Comparison of ENCODE assay signal across 12 cellular contexts in the genomic region with DNA sequence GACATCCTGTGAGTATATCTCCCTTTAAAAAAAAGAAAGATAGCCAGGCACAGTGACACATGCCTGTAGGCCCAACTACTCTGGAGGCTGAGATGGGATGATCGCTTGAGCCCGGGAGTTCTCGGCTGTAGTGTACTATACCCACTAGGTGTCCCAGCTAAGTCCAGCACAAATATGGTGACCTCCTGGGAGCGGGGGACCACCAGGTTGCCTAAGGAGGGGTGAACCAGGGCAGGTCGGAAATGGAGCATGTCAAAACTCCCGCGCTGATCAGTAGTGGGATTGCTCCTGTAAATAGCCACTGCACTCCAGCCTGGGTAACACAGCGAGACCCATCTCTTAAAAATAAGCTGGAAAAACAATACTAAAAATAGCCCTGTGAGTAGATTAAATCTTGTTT. TPM values are rescaled to one million over a fixed set of nuclear protein-coding genes. Genes with fewer than 3 reads are reported as not detected.
DNase-seq lines count a peak whose midpoint lies in the region; ATAC-seq, FAIRE-seq and TF ChIP-seq lines count a peak whose summit lies in the region.
"Had no signal": no experiment of that assay in that cellular context is flagged by ENCODE, and none has a peak within 500 bp of the region (broad histone marks: within the 10 kb centered on the region; RNA-seq: fewer than 3 reads in every experiment).

No MANE protein-coding gene starts in this region.

- H4K20me1 ChIP-seq in K562 (replicated peaks; ENCODE audit: control insufficient read depth, insufficient read depth, low read length): peaks cover 41% of the 10 kb centered on the region

- no peaks in the 10 kb centered on the region for H3K9me1 ChIP-seq in K562 (ENCODE audit: control insufficient read depth, insufficient read depth, low read length)

- H3K36me3 ChIP-seq in K562 (ENCODE audit: control insufficient read depth, insufficient read depth, low read length): peaks cover 99% of the 10 kb centered on the region

- H3K4me1 ChIP-seq in K562 (replicated peaks in 1 of 2; ENCODE audit: control insufficient read depth in 2 of 2, insufficient read depth in 2 of 2, low read length in 2 of 2): peaks cover 0 to 37% of the 10 kb centered on the region in 2 experiments; a peak in 1 of 5 replicates

- peaks cover 7% of the 10 kb centered on the region for H3K4me1 Mint-ChIP-seq in HFFc6 (ENCODE audit: low read depth)
- no peaks in the 10 kb centered on the region for H3K4me1 Mint-ChIP-seq in activated T-cell treated with anti-CD3 and anti-CD28 coated beads, Interleukin-2, amount 50 U/mL, for 24 hours (ENCODE audit: low read depth)

- H3K4me3 Mint-ChIP-seq in HFFc6: no peak overlapping the region; the same call in 1 of the 2 replicates
- no peak overlapping the region for H3K4me3 Mint-ChIP-seq in activated T-cell treated with anti-CD3 and anti-CD28 coated beads, Interleukin-2, amount 50 U/mL, for 24 hours
- H3K4me3 Mint-ChIP-seq: activated CD4-positive, alpha-beta T cell treated with anti-CD3 and anti-CD28 coated beads, Interleukin-2, amount 10 ng/mL, durations not matched to agents 24 days and 14 days had no signal

- in situ Hi-C loops in K562 (cut with MboI): no loop called here

- H3K27ac ChIP-seq in K562 (ENCODE audit: extremely low read depth, low read depth, low read length): no peak overlapping the region

- POLR2A ChIA-PET in K562 (lab: Yijun Ruan, JAX): interaction anchor here (0.8 to 3.1 kb wide), 5 partner anchors 9 to 24 kb away, joined by 3 to 10 read pairs (median 3); no protein-coding TSS in a partner anchor

- H3K27me3 ChIP-seq in K562 (ENCODE audit: control insufficient read depth in 2 of 2, insufficient read depth in 2 of 2, low read length in 2 of 2): no peaks in the 10 kb centered on the region
- H3K27me3 ChIP-seq: breast epithelium had no signal

- CTCF ChIA-PET in K562 (lab: Yijun Ruan, JAX; ENCODE audit: low intra/inter-chr PET ratio): interaction anchor here (1.0 to 2.1 kb wide), 3 partner anchors 47 to 60 kb away, joined by 3 to 10 read pairs (median 7); no protein-coding TSS in a partner anchor

- H3K27me3 Mint-ChIP-seq in HFFc6 (ENCODE audit: insufficient read depth): peaks cover 13% of the 10 kb centered on the region
- no peaks in the 10 kb centered on the region for H3K27me3 Mint-ChIP-seq in activated T-cell treated with anti-CD3 and anti-CD28 coated beads, Interleukin-2, amount 50 U/mL, for 24 hours
- H3K27me3 Mint-ChIP-seq: activated CD4-positive, alpha-beta T cell treated with anti-CD3 and anti-CD28 coated beads, Interleukin-2, amount 10 ng/mL, durations not matched to agents 24 days and 14 days had no signal

- TF ChIP-seq CTCF in HFFc6 (IDR thresholded peaks at IDR 0.05): no peak
- TF ChIP-seq CTCF in K562 (IDR thresholded peaks at IDR 0.05 in 2 of 3, conservative IDR thresholded peaks at IDR 0.05 in 1 of 3; ENCODE audit: insufficient read depth in 2 of 3, low read depth in 1 of 3, low read length in 3 of 3): no peak

- H3K36me3 Mint-ChIP-seq in HFFc6 (ENCODE audit: low read depth): peaks cover 1% of the 10 kb centered on the region; the same call in 1 of the 2 replicates
- peaks cover 78% of the 10 kb centered on the region for H3K36me3 Mint-ChIP-seq in activated T-cell treated with anti-CD3 and anti-CD28 coated beads, Interleukin-2, amount 50 U/mL, for 24 hours (ENCODE audit: low read depth)

- 93% methylated on average over 8 of the region's 8 CpGs for WGBS in K562 (ENCODE audit: insufficient coverage, low coverage, missing lambda C conversion rate)

- no peak for TF ChIP-seq RAD21 in K562 (CRISPR knock-in tag; conservative IDR thresholded peaks at IDR 0.05 in 1 of 2, IDR thresholded peaks at IDR 0.05 in 1 of 2)

- peaks cover 36% of the 10 kb centered on the region for H3K79me2 ChIP-seq in K562 (ENCODE audit: control insufficient read depth, insufficient read depth, low read length)

- no peak; the same call in 2 of the 3 replicates for ATAC-seq in K562
- no peak for ATAC-seq in sciatic nerve
- ATAC-seq in GM21529 (IDR thresholded peaks at IDR 0.05; ENCODE audit: unreplicated experiment): no peak
- no peak for ATAC-seq in GM19395 (IDR thresholded peaks at IDR 0.05; ENCODE audit: unreplicated experiment)

- intact Hi-C loops in K562 (cut with micrococcal nuclease): no loop called here
- intact Hi-C loops in sciatic nerve (cut with DNase I): no loop called here

- H3K4me2 ChIP-seq in K562 (ENCODE audit: insufficient read depth, low read length): no peak overlapping the region

- TF ChIP-seq POLR2A in K562 (conservative IDR thresholded peaks at IDR 0.05): no peak

- BruUV-seq in K562 (replicated peaks; lab: Mats Ljungman, UMichigan): no TSS peak

- H3K9ac ChIP-seq in K562 (ENCODE audit: insufficient read depth in 1 of 2, low read depth in 2 of 2, low read length in 2 of 2): no peak overlapping the region

- no peak for TF ChIP-seq EP300 in K562 (IDR thresholded peaks at IDR 0.05; ENCODE audit: low read length)

- no peaks in the 10 kb centered on the region for H3K9me3 ChIP-seq in K562 (replicated peaks; ENCODE audit: control insufficient read depth, insufficient read depth, low read depth, low read length)
- H3K9me3 ChIP-seq: breast epithelium had no signal

- H3K4me3 ChIP-seq in K562: no peak overlapping the region
- H3K4me3 ChIP-seq: breast epithelium had no signal

- FAIRE-seq in K562 (lab: Jason Lieb, UNC) (no peak), islet of Langerhans (lab: Jason Lieb, UNC) (peak; percentile 92)

- H2AFZ ChIP-seq in K562 (ENCODE audit: low read depth, low read length): no peak overlapping the region

- DNase-seq in HFFc6 (no peak), K562 (ENCODE audit: extremely low read depth in 1 of 4, low spot score in 3 of 4) (no peak), sciatic nerve (ENCODE audit: low spot score) (peak; percentile 51), NCI-H446 (lab: John Stamatoyannopoulos, UW) (no peak)
- DNase-seq in activated T-cell treated with anti-CD3 and anti-CD28 coated beads, Interleukin-2, amount 50 U/mL, for 24 hours: no peak
- DNase-seq: DMS79 treated with DMSO at 0.1 percent for 48 hours, SIG-M5 had no signal

- H3K27ac Mint-ChIP-seq in HFFc6: peak overlapping the region; percentile 16; the same call in 1 of the 2 replicates
- H3K27ac Mint-ChIP-seq in activated T-cell treated with anti-CD3 and anti-CD28 coated beads, Interleukin-2, amount 50 U/mL, for 24 hours: no peak overlapping the region

- H3K9me3 Mint-ChIP-seq in HFFc6: no peaks in the 10 kb centered on the region
- H3K9me3 Mint-ChIP-seq in activated T-cell treated with anti-CD3 and anti-CD28 coated beads, Interleukin-2, amount 50 U/mL, for 24 hours: no peaks in the 10 kb centered on the region
- H3K9me3 Mint-ChIP-seq: activated CD4-positive, alpha-beta T cell treated with anti-CD3 and anti-CD28 coated beads, Interleukin-2, amount 10 ng/mL, durations not matched to agents 24 days and 14 days had no signal

TF ChIP-seq in K562, 482 proteins besides CTCF, POLR2A, EP300 and RAD21:
- TF ChIP-seq ZNF586 (CRISPR knock-in tag; conservative IDR thresholded peaks at IDR 0.05) (0 out of 2 replicates have a peak, but pooled peaks have one; percentile 36), DACH1 (IDR thresholded peaks at IDR 0.05; ENCODE audit: partially characterized antibody) (no peak)

RNA-seq across cellular contexts. Expression of a gene that starts 29.4 kb away (rescaled TPM):
- 10 to 100 TPM; 11.8 to 24.6 (median 21.0) TPM for total RNA-seq in HFFc6 (2021; fragmentation: NEBNext Ultra II Directional; extraction: Animal tissue kit (Norgen Biotek cat#: 25700))
- 24.8 and 32.7 TPM in 2 replicates for total RNA-seq in K562 (2011; cell fraction: chromatin; rRNA removed; ENCODE audit: low replicate concordance)
- total RNA-seq in K562 (2011; cell fraction: nucleolus; rRNA removed): 24.2 and 24.5 TPM in 2 replicates
- total RNA-seq in K562 (2011; cell fraction: nucleoplasm; rRNA removed): 23.2 and 33.3 TPM in 2 replicates
- total RNA-seq in K562 (2014; rRNA removed) (42.0 and 44.2 TPM in 2 replicates), K562 (2014; rRNA removed; fragmentation: Illumina TruSeq; extraction: Trizol) (43.8 and 47.3 TPM in 2 replicates), K562 (2015; rRNA removed; fragmentation: Illumina TruSeq; extraction: Trizol) (39.4 and 40.4 TPM in 2 replicates), K562 (2021) (57.5 and 61.6 TPM in 2 replicates), sciatic nerve (1.3 TPM)
- polyA plus RNA-seq in K562 (2011; rRNA removed) (38.4 and 44.6 TPM in 2 replicates), K562 (2014; fragmentation: Illumina TruSeq; extraction: Trizol) (41.4 and 49.8 TPM in 2 replicates), K562 (2014; fragmentation: Nextera tagmentation; extraction: Ambion mirVana) (10 to 100 TPM; 61.3 to 76.2 TPM), K562 (2014; rRNA removed) (42.3 and 42.9 TPM in 2 replicates)
- 27.8 and 34.2 TPM in 2 replicates for polyA plus RNA-seq in K562 (2011; cell fraction: cytosol; rRNA removed)
- polyA plus RNA-seq in K562 (2011; cell fraction: nucleus; rRNA removed): 15.7 and 20.5 TPM in 2 replicates
- polyA plus RNA-seq in K562 (2012): 26.1 and 33.8 TPM in 2 replicates
- 25.6 and 28.3 TPM in 2 replicates for polyA minus RNA-seq in K562 (2011; rRNA and poly(A)+ RNA removed)
- 13.6 and 17.8 TPM in 2 replicates for polyA minus RNA-seq in K562 (2011; cell fraction: cytosol; rRNA and poly(A)+ RNA removed)
- polyA minus RNA-seq in K562 (2011; cell fraction: nucleus; rRNA and poly(A)+ RNA removed): 10.2 and 13.2 TPM in 2 replicates

RNA-seq across cellular contexts. Expression of a gene that starts 46.2 kb away (rescaled TPM):
- total RNA-seq in HFFc6 (2021; fragmentation: NEBNext Ultra II Directional; extraction: Animal tissue kit (Norgen Biotek cat#: 25700)): 10 to 100 TPM; 49.2 to 62.3 (median 58.1) TPM
- 692 and 1,066 TPM in 2 replicates for total RNA-seq in K562 (2011; cell fraction: chromatin; rRNA removed; ENCODE audit: low replicate concordance)
- total RNA-seq in K562 (2011; cell fraction: nucleolus; rRNA removed): 409 and 435 TPM in 2 replicates
- 438 and 467 TPM in 2 replicates for total RNA-seq in K562 (2011; cell fraction: nucleoplasm; rRNA removed)
- total RNA-seq in K562 (2014; rRNA removed) (89.1 and 104 TPM in 2 replicates), K562 (2014; rRNA removed; fragmentation: Illumina TruSeq; extraction: Trizol) (40.9 and 41.8 TPM in 2 replicates), K562 (2015; rRNA removed; fragmentation: Illumina TruSeq; extraction: Trizol) (57.9 and 60.6 TPM in 2 replicates), K562 (2021) (208 and 244 TPM in 2 replicates), sciatic nerve (97.3 TPM)
- polyA plus RNA-seq in K562 (2011; rRNA removed) (54.2 and 64.0 TPM in 2 replicates), K562 (2014; fragmentation: Illumina TruSeq; extraction: Trizol) (116 and 138 TPM in 2 replicates), K562 (2014; fragmentation: Nextera tagmentation; extraction: Ambion mirVana) (10 to 100 TPM; 12.2 to 15.8 TPM), K562 (2014; rRNA removed) (101 and 116 TPM in 2 replicates)
- polyA plus RNA-seq in K562 (2011; cell fraction: cytosol; rRNA removed): 54.1 and 55.3 TPM in 2 replicates
- polyA plus RNA-seq in K562 (2011; cell fraction: nucleus; rRNA removed): 210 and 277 TPM in 2 replicates
- polyA plus RNA-seq in K562 (2012): 113 and 125 TPM in 2 replicates
- polyA minus RNA-seq in K562 (2011; rRNA and poly(A)+ RNA removed): 61.1 and 68.8 TPM in 2 replicates
- 106 and 121 TPM in 2 replicates for polyA minus RNA-seq in K562 (2011; cell fraction: cytosol; rRNA and poly(A)+ RNA removed)
- polyA minus RNA-seq in K562 (2011; cell fraction: nucleus; rRNA and poly(A)+ RNA removed): 117 and 133 TPM in 2 replicates
